20 cellular contexts compared by ENCODE assay signal in genomic region chr15:49865925-49866757, GRCh38.
DNase-seq lines count a peak whose midpoint lies in the region; ATAC-seq and TF ChIP-seq lines count a peak whose summit lies in the region.
"Had no signal": no experiment of that assay in that cellular context is flagged by ENCODE, and none has a peak within 500 bp of the region (broad histone marks: within the 10 kb centered on the region; RNA-seq: fewer than 3 reads in every experiment).

No MANE protein-coding gene starts in this region.

- DNase-seq in EL (peak; percentile 41), HT-29 (ENCODE audit: low spot score) (peak; percentile 85), RWPE2 (ENCODE audit: low spot score) (no peak), mesothelial cell of epicardium (ENCODE audit: low spot score in 2 of 2, unreplicated experiment in 2 of 2) (no peak), NCI-H2171 (lab: John Stamatoyannopoulos, UW) (no peak)
- DNase-seq in activated CD4-positive, alpha-beta T cell treated with anti-CD3 and anti-CD28 coated beads for 48 hours = no peak
- DNase-seq: activated CD4-positive, CD25-positive, alpha-beta regulatory T cell; activated CD8-positive, alpha-beta T cell treated with anti-CD3 and anti-CD28 coated beads for 36 hours; adrenal gland; dermis blood vessel endothelial cell; GDM1; MG63; NCI-H1436; stimulated activated CD4-positive, alpha-beta T cell treated with anti-CD3 and anti-CD28 coated beads, Interleukin-2, amount 100 ng/mL, for 48 hours; stimulated activated naive CD4-positive, alpha-beta T cell treated with Interleukin-2 at 50 U/mL for 16 hours had no signal

- peaks cover 10% of the 10 kb centered on the region for H3K9me3 Mint-ChIP-seq in mesothelial cell of epicardium
- H3K9me3 Mint-ChIP-seq: activated CD8-positive, alpha-beta T cell treated with anti-CD3 and anti-CD28 coated beads for 36 hours had no signal

- ATAC-seq in RWPE2 (ENCODE audit: low read depth) (peak; percentile 76), HG02763 (IDR thresholded peaks at IDR 0.05; ENCODE audit: unreplicated experiment) (no peak)
- ATAC-seq: activated CD8-positive, alpha-beta T cell treated with anti-CD3 and anti-CD28 coated beads for 36 hours had no signal

- H3K4me1 Mint-ChIP-seq in mesothelial cell of epicardium = peaks cover 40% of the 10 kb centered on the region
- H3K4me1 Mint-ChIP-seq: B cell had no signal

- H3K27me3 Mint-ChIP-seq in mesothelial cell of epicardium (ENCODE audit: low read depth) = no peaks in the 10 kb centered on the region
- H3K27me3 Mint-ChIP-seq: B cell had no signal

- H3K4me1 ChIP-seq in RWPE2 (ENCODE audit: insufficient read depth, poor library complexity, severe bottlenecking) = peaks cover 35% of the 10 kb centered on the region

- no peaks in the 10 kb centered on the region for H3K36me3 ChIP-seq in RWPE2 (ENCODE audit: low read depth)
- H3K36me3 ChIP-seq: adrenal gland, cardiac muscle cell, MG63 had no signal

- no peaks in the 10 kb centered on the region for H3K9me3 ChIP-seq in RWPE2 (ENCODE audit: severe bottlenecking)
- H3K9me3 ChIP-seq: adrenal gland had no signal

- H3K27ac ChIP-seq in RWPE2 (ENCODE audit: poor library complexity, severe bottlenecking) = peak overlapping the region; percentile 11
- H3K27ac ChIP-seq: adrenal gland, cardiac muscle cell had no signal

- H3K36me3 Mint-ChIP-seq in mesothelial cell of epicardium = peaks cover 3% of the 10 kb centered on the region

- no peak for TF ChIP-seq CTCF in RWPE2 (IDR thresholded peaks at IDR 0.05; ENCODE audit: poor library complexity, severe bottlenecking)
- TF ChIP-seq CTCF in mesothelial cell of epicardium (IDR thresholded peaks at IDR 0.05; ENCODE audit: unreplicated experiment) = no peak

- H3K4me3 Mint-ChIP-seq in mesothelial cell of epicardium = no peak overlapping the region
- H3K4me3 Mint-ChIP-seq: activated CD8-positive, alpha-beta T cell treated with anti-CD3 and anti-CD28 coated beads for 36 hours; B cell had no signal

- no peak overlapping the region for H3K4me3 ChIP-seq in RWPE2 (ENCODE audit: severe bottlenecking)
- H3K4me3 ChIP-seq: adrenal gland, cardiac muscle cell, MG63, smooth muscle cell, tibial nerve had no signal

- no peaks in the 10 kb centered on the region for H3K27me3 ChIP-seq in RWPE2 (ENCODE audit: insufficient read depth, poor library complexity, severe bottlenecking)
- H3K27me3 ChIP-seq: adrenal gland, cardiac muscle cell, MG63, tibial nerve had no signal

- peak overlapping the region; percentile 70 for H3K27ac Mint-ChIP-seq in mesothelial cell of epicardium
- H3K27ac Mint-ChIP-seq: activated CD8-positive, alpha-beta T cell treated with anti-CD3 and anti-CD28 coated beads for 36 hours; B cell had no signal

Comparison
In these comparisons a context has a peak if more than half of its experiments do, and no peak if none do; other contexts are left out.
1. DNase-seq: peak in EL (single experiment) and HT-29 (single experiment); none in RWPE2 (single experiment), mesothelial cell of epicardium (0 of 2), activated CD4-positive, alpha-beta T cell treated with anti-CD3 and anti-CD28 coated beads for 48 hours (single experiment) and NCI-H2171 (single experiment).